In genomic region chr3:13705051-13705450, GRCh38 we compare ENCODE assay signal across 17 cellular contexts.
"Had no signal": no experiment of that assay in that cellular context is flagged by ENCODE, and none has a peak within 500 bp of the region (broad histone marks: within the 10 kb centered on the region; RNA-seq: fewer than 3 reads in every experiment).

No MANE protein-coding gene starts in this region.

- H3K36me3 Mint-ChIP-seq: mesothelial cell of epicardium; natural killer cell treated with Interleukin-12 subunit alpha and Interleukin-12 subunit beta and Interleukin-15 and Interleukin-18, amount 100 ng/mL, for 72 hours had no signal

- H3K27me3 ChIP-seq: cardiac muscle cell, foreskin keratinocyte, transverse colon had no signal

- H3K4me3 ChIP-seq: cardiac muscle cell, dorsolateral prefrontal cortex, lung, transverse colon had no signal

- H3K27ac ChIP-seq: cardiac muscle cell, dorsolateral prefrontal cortex, foreskin keratinocyte, transverse colon, WERI-Rb-1 had no signal

- H3K4me1 Mint-ChIP-seq: endodermal cell, mesothelial cell of epicardium had no signal

- ATAC-seq: activated naive CD4-positive, alpha-beta T cell treated with anti-CD3 and anti-CD28 coated beads, Interleukin-2, amount 50 U/mL, for 72 hours; foreskin keratinocyte; left colon; natural killer cell treated with Interleukin-12 subunit alpha and Interleukin-12 subunit beta and Interleukin-15 and Interleukin-18, amount 100 ng/mL, for 72 hours had no signal

- H3K9me3 ChIP-seq: transverse colon had no signal

- DNase-seq: activated CD4-positive, alpha-beta T cell treated with anti-CD3 and anti-CD28 coated beads for 1 hour; activated T-cell treated with anti-CD3 and anti-CD28 coated beads, Interleukin-2, amount 50 U/mL, for 24 hours; amniotic stem cell; foreskin keratinocyte; hypothalamus; stimulated activated naive CD4-positive, alpha-beta T cell treated with Interleukin-2 at 50 U/mL for 16 hours; transverse colon; WERI-Rb-1 had no signal

- H3K27ac Mint-ChIP-seq: activated naive CD4-positive, alpha-beta T cell treated with anti-CD3 and anti-CD28 coated beads, Interleukin-2, amount 50 U/mL, for 72 hours; activated T-cell treated with anti-CD3 and anti-CD28 coated beads, Interleukin-2, amount 50 U/mL, for 24 hours; activated T-helper 2 cell treated with anti-CD3 and anti-CD28 coated beads, Interferon-gamma antibody, Interleukin-2, Interleukin-4, amounts not matched to agents 10 μg/mL and 5 μg/mL and 100 μg/mL, durations not matched to agents 14 hours and 24 hours and 36 hours; endodermal cell; mesothelial cell of epicardium; natural killer cell treated with Interleukin-12 subunit alpha and Interleukin-12 subunit beta and Interleukin-15 and Interleukin-18, amount 100 ng/mL, for 72 hours had no signal

- H3K36me3 ChIP-seq: cardiac muscle cell, transverse colon, WERI-Rb-1 had no signal

- H3K4me1 ChIP-seq: foreskin keratinocyte, transverse colon had no signal

- H3K4me3 Mint-ChIP-seq: activated T-cell treated with anti-CD3 and anti-CD28 coated beads, Interleukin-2, amount 50 U/mL, for 24 hours; endodermal cell; mesothelial cell of epicardium; natural killer cell treated with Interleukin-12 subunit alpha and Interleukin-12 subunit beta and Interleukin-15 and Interleukin-18, amount 100 ng/mL, for 72 hours had no signal
